ENCODE assay signal across 22 cellular contexts in genomic region chr2:30923575-30923974, GRCh38.
"Had no signal": no experiment of that assay in that cellular context is flagged by ENCODE, and none has a peak within 500 bp of the region (broad histone marks: within the 10 kb centered on the region; RNA-seq: fewer than 3 reads in every experiment).

No MANE protein-coding gene starts in this region.

- H3K4me3 ChIP-seq: gastrocnemius medialis, left lung, mucosa of descending colon, prostate gland, right atrium auricular region, testis, tibial artery had no signal

- H3K4me1 ChIP-seq: gastrocnemius medialis, left lung, prostate gland, right atrium auricular region, testis, tibial artery had no signal

- H3K9me3 ChIP-seq: gastrocnemius medialis, left lung, mucosa of descending colon, prostate gland, right atrium auricular region, testis, tibial artery had no signal

- H3K4me3 Mint-ChIP-seq: effector memory CD8-positive, alpha-beta T cell; mesothelial cell of epicardium; naive B cell; nephron progenitor cell; stimulated activated memory B cell treated with anti-CD40 and anti-IgM and Interleukin-4, amounts not matched to agents 10 μg/mL and 1 μg/mL and 100 μg/mL, for 72 hours; type B pancreatic cell had no signal

- H3K36me3 Mint-ChIP-seq: mesothelial cell of epicardium; naive B cell; stimulated activated memory B cell treated with anti-CD40 and anti-IgM and Interleukin-4, amounts not matched to agents 10 μg/mL and 1 μg/mL and 100 μg/mL, for 72 hours; type B pancreatic cell had no signal

- DNase-seq: cortex of kidney; effector memory CD8-positive, alpha-beta T cell; gastrocnemius medialis; head of caudate nucleus; left cardiac atrium; left lung; mesenchymal stem cell; mucosa of descending colon; naive B cell; nephron progenitor cell; nucleus accumbens; stimulated activated CD4-positive, alpha-beta T cell treated with anti-CD3 and anti-CD28 coated beads, Interleukin-4, amount 100 ng/mL, for 4 hours; stimulated activated naive CD8-positive, alpha-beta T cell treated with anti-CD3 and anti-CD28 coated beads, Interleukin-15, Interleukin-2, amounts not matched to agents 100 U/mL and 50 U/mL, for 24 hours; substantia nigra; testis; tibial artery had no signal

- H3K27me3 Mint-ChIP-seq: naive B cell; stimulated activated memory B cell treated with anti-CD40 and anti-IgM and Interleukin-4, amounts not matched to agents 10 μg/mL and 1 μg/mL and 100 μg/mL, for 72 hours had no signal

- H3K27me3 ChIP-seq: gastrocnemius medialis, left lung, right atrium auricular region, testis, tibial artery had no signal

- H3K36me3 ChIP-seq: gastrocnemius medialis, left lung, prostate gland, right atrium auricular region, tibial artery had no signal

- H3K27ac Mint-ChIP-seq: effector memory CD8-positive, alpha-beta T cell; mesothelial cell of epicardium; naive B cell; nephron progenitor cell; stimulated activated memory B cell treated with anti-CD40 and anti-IgM and Interleukin-4, amounts not matched to agents 10 μg/mL and 1 μg/mL and 100 μg/mL, for 72 hours; type B pancreatic cell had no signal

- H3K4me1 Mint-ChIP-seq: mesothelial cell of epicardium; naive B cell; nephron progenitor cell; stimulated activated memory B cell treated with anti-CD40 and anti-IgM and Interleukin-4, amounts not matched to agents 10 μg/mL and 1 μg/mL and 100 μg/mL, for 72 hours had no signal

- ATAC-seq: effector memory CD8-positive, alpha-beta T cell; gastrocnemius medialis; left cardiac atrium; left lung; mucosa of descending colon; sciatic nerve; stimulated activated memory B cell treated with anti-CD40 and anti-IgM and Interleukin-4, amounts not matched to agents 10 μg/mL and 1 μg/mL and 100 μg/mL, for 72 hours; stimulated activated naive CD8-positive, alpha-beta T cell treated with anti-CD3 and anti-CD28 coated beads, Interleukin-15, Interleukin-2, amounts not matched to agents 100 U/mL and 50 U/mL, for 24 hours had no signal

- H3K9me3 Mint-ChIP-seq: effector memory CD8-positive, alpha-beta T cell; mesothelial cell of epicardium; naive B cell; nephron progenitor cell; stimulated activated memory B cell treated with anti-CD40 and anti-IgM and Interleukin-4, amounts not matched to agents 10 μg/mL and 1 μg/mL and 100 μg/mL, for 72 hours; type B pancreatic cell had no signal

- H3K27ac ChIP-seq: gastrocnemius medialis, left lung, prostate gland, right atrium auricular region, testis, tibial artery had no signal
